In genomic region chr2:85852979-85853498, GRCh38 we compare ENCODE assay signal across 1 cellular context.
TF ChIP-seq lines count a peak whose summit lies in the region.

No MANE protein-coding gene starts in this region.

TF ChIP-seq in H1, 55 proteins besides CTCF, POLR2A, EP300 and RAD21 (continued from another document):
- TF ChIP-seq CHD7 (IDR thresholded peaks at IDR 0.05; ENCODE audit: insufficient replicate concordance, low read length) (no peak), YY1 (IDR thresholded peaks at IDR 0.05; ENCODE audit: low read depth, low read length) (no peak), SRF (IDR thresholded peaks at IDR 0.05; ENCODE audit: low read depth, low read length) (no peak), USF2 (IDR thresholded peaks at IDR 0.05; ENCODE audit: low read length) (no peak), RXRA (IDR thresholded peaks at IDR 0.05; ENCODE audit: insufficient read depth, low read depth, low read length) (no peak), JUN (IDR thresholded peaks at IDR 0.05; ENCODE audit: low read depth, low read length) (no peak), SUZ12 (IDR thresholded peaks at IDR 0.05; ENCODE audit: low read length) (no peak), EGR1 (IDR thresholded peaks at IDR 0.05; ENCODE audit: borderline replicate concordance, low read depth, low read length) (no peak), SP2 (IDR thresholded peaks at IDR 0.05; ENCODE audit: low read length) (no peak), POU5F1 (IDR thresholded peaks at IDR 0.05; ENCODE audit: low read depth, low read length) (no peak), CEBPB (IDR thresholded peaks at IDR 0.05; ENCODE audit: low read depth, low read length) (no peak), GABPA (IDR thresholded peaks at IDR 0.05; ENCODE audit: borderline replicate concordance, insufficient read depth, low read length) (no peak)
